13 cellular contexts compared by ENCODE assay signal in the genomic region with DNA sequence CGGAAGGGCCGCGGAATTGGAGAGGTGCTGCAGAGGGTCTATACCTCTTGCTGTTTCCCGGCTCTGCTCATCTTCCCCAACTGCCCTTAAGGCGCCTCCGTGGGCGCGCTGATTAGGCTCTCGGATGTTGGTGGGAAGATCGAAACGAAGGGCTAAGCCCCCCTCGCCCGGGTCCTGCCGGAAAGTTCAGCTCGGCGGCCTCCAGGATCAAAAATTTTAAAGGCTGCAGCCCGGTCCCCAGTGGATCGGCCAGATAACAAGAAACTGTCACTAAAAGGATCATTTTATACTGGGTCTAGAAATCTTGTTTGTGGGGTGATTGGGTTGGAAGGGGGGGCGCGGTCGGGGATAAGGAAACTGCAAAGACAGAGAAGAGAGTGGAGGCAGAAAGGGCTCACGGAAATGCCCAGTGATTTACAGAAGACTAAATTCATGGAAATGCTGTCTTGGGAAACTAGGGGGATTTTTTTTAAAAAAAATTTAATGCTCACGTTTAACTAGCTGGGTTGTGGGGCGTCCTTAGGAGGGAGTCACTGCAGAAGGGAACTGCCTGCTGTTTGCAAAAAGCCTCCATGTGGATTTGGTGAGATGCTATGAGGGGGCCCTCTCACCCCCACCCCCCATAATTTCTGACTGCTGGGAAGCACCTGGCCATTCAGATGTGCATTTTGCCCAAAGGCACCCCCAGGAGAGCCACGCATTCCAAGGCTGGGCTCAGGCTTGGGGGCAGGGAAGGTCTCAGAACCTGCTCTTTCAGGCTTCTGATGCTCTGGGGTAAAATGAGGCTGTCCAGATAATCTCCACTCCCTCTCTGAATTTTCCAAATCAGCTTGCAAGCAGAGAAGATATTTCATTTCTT. TPM values are rescaled to one million over a fixed set of nuclear protein-coding genes. Genes with fewer than 3 reads are reported as not detected.
DNase-seq lines count a peak whose midpoint lies in the region; ATAC-seq and TF ChIP-seq lines count a peak whose summit lies in the region.
"Had no signal": no experiment of that assay in that cellular context is flagged by ENCODE, and none has a peak within 500 bp of the region (broad histone marks: within the 10 kb centered on the region; RNA-seq: fewer than 3 reads in every experiment).

No MANE protein-coding gene starts in this region.

- H3K4me3 ChIP-seq in transverse colon, result peak overlapping the region in 3 of 4 donors; percentile 16 to 72 (median 30)

- no peak for TF ChIP-seq CTCF in transverse colon (IDR thresholded peaks at IDR 0.05)

- DNase-seq in activated naive CD4-positive, alpha-beta T cell treated with anti-CD3 and anti-CD28 coated beads, Interleukin-2, amount 50 U/mL, for 16 hours, result no peak
- DNase-seq in naive B cell (no peak), transverse colon (no peak)
- no peak for DNase-seq in activated CD8-positive, alpha-beta memory T cell treated with anti-CD3 and anti-CD28 coated beads, Interleukin-2, amount 50 U/mL, for 4 hours
- DNase-seq: activated CD4-positive, alpha-beta T cell treated with anti-CD3 and anti-CD28 coated beads for 1 hour; activated naive CD4-positive, alpha-beta T cell treated with anti-CD3 and anti-CD28 coated beads for 36 hours; GF-D8; NCI-H187 had no signal

- TF ChIP-seq POLR2A in transverse colon (IDR thresholded peaks at IDR 0.05), result no peak

- H3K4me1 Mint-ChIP-seq in activated naive CD4-positive, alpha-beta T cell treated with anti-CD3 and anti-CD28 coated beads, Interleukin-2, amount 50 U/mL, for 24 hours, result peaks cover 4% of the 10 kb centered on the region
- H3K4me1 Mint-ChIP-seq in dendritic cell treated with granulocyte-macrophage colony-stimulating factor and Interleukin-4, amounts not matched to agents 40 ng/mL and 50 ng/mL, for 4 days (ENCODE audit: low read depth), result peaks cover 18% of the 10 kb centered on the region
- peaks cover 9 to 32% (median 27%) of the 10 kb centered on the region in 3 donors for H3K4me1 Mint-ChIP-seq in naive B cell

- intact Hi-C loops in dendritic cell treated with granulocyte-macrophage colony-stimulating factor and Interleukin-4, amounts not matched to agents 40 ng/mL and 50 ng/mL, for 4 days (cut with micrococcal nuclease), result no loop called here
- intact Hi-C loops in transverse colon (cut with DNase I; ENCODE audit: low total_unique reads), result no loop called here

- H3K36me3 Mint-ChIP-seq in activated naive CD4-positive, alpha-beta T cell treated with anti-CD3 and anti-CD28 coated beads, Interleukin-2, amount 50 U/mL, for 24 hours, result no peaks in the 10 kb centered on the region
- no peaks in the 10 kb centered on the region for H3K36me3 Mint-ChIP-seq in dendritic cell treated with granulocyte-macrophage colony-stimulating factor and Interleukin-4, amounts not matched to agents 40 ng/mL and 50 ng/mL, for 4 days (ENCODE audit: low read depth)
- no peaks in the 10 kb centered on the region for H3K36me3 Mint-ChIP-seq in naive B cell

- H3K9me3 Mint-ChIP-seq in activated naive CD4-positive, alpha-beta T cell treated with anti-CD3 and anti-CD28 coated beads, Interleukin-2, amount 50 U/mL, for 24 hours, result no peaks in the 10 kb centered on the region
- H3K9me3 Mint-ChIP-seq in dendritic cell treated with granulocyte-macrophage colony-stimulating factor and Interleukin-4, amounts not matched to agents 40 ng/mL and 50 ng/mL, for 4 days, result no peaks in the 10 kb centered on the region
- H3K9me3 Mint-ChIP-seq in naive B cell, result peaks cover 0 to 4% (median 0%) of the 10 kb centered on the region in 7 donors
- H3K9me3 Mint-ChIP-seq: activated naive CD4-positive, alpha-beta T cell treated with anti-CD3 and anti-CD28 coated beads for 36 hours had no signal

- H3K9me3 ChIP-seq in transverse colon, result no peaks in the 10 kb centered on the region
- H3K9me3 ChIP-seq: prostate gland had no signal

- peaks cover 0 to 64% (median 45%) of the 10 kb centered on the region in 4 donors for H3K4me1 ChIP-seq in transverse colon

- 8 to 11% methylated on average over 3 to 25 of the region's 25 CpGs for WGBS in transverse colon (ENCODE audit: low coverage in 1 of 2), 2 donors

- H3K27ac ChIP-seq in transverse colon, result peak overlapping the region; percentile 75 to 97 (median 92)
- H3K27ac ChIP-seq: prostate gland had no signal

- ATAC-seq in naive B cell (ENCODE audit: low read depth in 2 of 2), result peak in 1 of 2 donors; percentile 4
- no peak for ATAC-seq in HG02798 (IDR thresholded peaks at IDR 0.05; ENCODE audit: poor library complexity, unreplicated experiment)
- no peak for ATAC-seq in HG03095 (IDR thresholded peaks at IDR 0.05; ENCODE audit: unreplicated experiment)

- no peak overlapping the region for H3K27ac Mint-ChIP-seq in activated naive CD4-positive, alpha-beta T cell treated with anti-CD3 and anti-CD28 coated beads, Interleukin-2, amount 50 U/mL, for 24 hours
- H3K27ac Mint-ChIP-seq in dendritic cell treated with granulocyte-macrophage colony-stimulating factor and Interleukin-4, amounts not matched to agents 40 ng/mL and 50 ng/mL, for 4 days, result no peak overlapping the region
- no peak overlapping the region for H3K27ac Mint-ChIP-seq in naive B cell
- H3K27ac Mint-ChIP-seq: activated naive CD4-positive, alpha-beta T cell treated with anti-CD3 and anti-CD28 coated beads for 36 hours had no signal

- H3K4me3 Mint-ChIP-seq in activated naive CD4-positive, alpha-beta T cell treated with anti-CD3 and anti-CD28 coated beads, Interleukin-2, amount 50 U/mL, for 24 hours, result peak overlapping the region; percentile 19
- H3K4me3 Mint-ChIP-seq in dendritic cell treated with granulocyte-macrophage colony-stimulating factor and Interleukin-4, amounts not matched to agents 40 ng/mL and 50 ng/mL, for 4 days, result peak overlapping the region; percentile 52
- peak overlapping the region in 7 of 8 donors; percentile 56 to 86 (median 64) for H3K4me3 Mint-ChIP-seq in naive B cell

- no peak for TF ChIP-seq EP300 in transverse colon (IDR thresholded peaks at IDR 0.05; ENCODE audit: low read depth)

- H3K36me3 ChIP-seq in transverse colon, result no peaks in the 10 kb centered on the region
- H3K36me3 ChIP-seq: prostate gland had no signal

- peaks cover 61% of the 10 kb centered on the region for H3K27me3 Mint-ChIP-seq in activated naive CD4-positive, alpha-beta T cell treated with anti-CD3 and anti-CD28 coated beads, Interleukin-2, amount 50 U/mL, for 24 hours
- peaks cover 94% of the 10 kb centered on the region for H3K27me3 Mint-ChIP-seq in dendritic cell treated with granulocyte-macrophage colony-stimulating factor and Interleukin-4, amounts not matched to agents 40 ng/mL and 50 ng/mL, for 4 days
- H3K27me3 Mint-ChIP-seq in naive B cell, result peaks cover 64 to 86% (median 73%) of the 10 kb centered on the region in 3 donors

- peaks cover 95% of the 10 kb centered on the region for H3K27me3 ChIP-seq in transverse colon

- in situ Hi-C loops in transverse colon (cut with MboI; ENCODE audit: low pct_ligation_motif_present in 1 of 4, low pct_unique_long_range_greater_than_20kb in 1 of 4, low sequenced_read_pairs in 3 of 4), result no loop called here

RNA-seq across cellular contexts. Expression of a gene that starts 7.7 kb away (rescaled TPM):
- polyA plus RNA-seq in naive B cell (ENCODE audit: low read depth in 6 of 6), result not detected
- 100 to 1,000 TPM; 119 to 199 (median 136) TPM for total RNA-seq in transverse colon
- total RNA-seq: activated naive CD4-positive, alpha-beta T cell treated with anti-CD3 and anti-CD28 coated beads for 36 hours had no signal

RNA-seq across cellular contexts. Expression of a gene that starts 27.0 kb away (rescaled TPM):
- not detected for polyA plus RNA-seq in naive B cell (ENCODE audit: low read depth in 6 of 6)
- total RNA-seq in transverse colon, result 100 to 1,000 TPM; 124 to 265 (median 168) TPM
- total RNA-seq: activated naive CD4-positive, alpha-beta T cell treated with anti-CD3 and anti-CD28 coated beads for 36 hours; prostate gland had no signal

RNA-seq across cellular contexts. Expression of a gene that starts 41.7 kb away (rescaled TPM):
- not detected for polyA plus RNA-seq in naive B cell (ENCODE audit: low read depth in 6 of 6)
- under 1 TPM in 1 of 4 donors, not detected in 3; 0.16 TPM for total RNA-seq in transverse colon
- total RNA-seq: activated naive CD4-positive, alpha-beta T cell treated with anti-CD3 and anti-CD28 coated beads for 36 hours; prostate gland had no signal
